ENCODE assay signal across 8 cellular contexts in genomic region chr4:15003441-15003890, GRCh38. TPM values are rescaled to one million over a fixed set of nuclear protein-coding genes. Genes with fewer than 3 reads are reported as not detected.
DNase-seq lines count a peak whose midpoint lies in the region; ATAC-seq, FAIRE-seq and TF ChIP-seq lines count a peak whose summit lies in the region.

No MANE protein-coding gene starts in this region.

- FAIRE-seq in H54 (lab: Jason Lieb, UNC) = no peak

- intact Hi-C loops in cardiac septum (cut with DNase I) (loop anchor here (5.0 to 10.0 kb wide), 5 partner anchors 141 to 1519 kb away; partner anchors contain the start of genes FBXL5 and RAB28), psoas muscle (cut with DNase I) (loop anchor here (5.0 to 10.0 kb wide), 4 partner anchors 146 to 654 kb away; partner anchors contain the start of gene FBXL5 (in 2 of the 2)), uterus (cut with DNase I; ENCODE audit: low total_unique reads) (no loop called here)

- peak overlapping the region; percentile 72 for H3K4me3 ChIP-seq in GM08714 (ENCODE audit: low read length)
- H3K4me3 ChIP-seq in H7 (ENCODE audit: insufficient read depth, low read depth, low read length) = peak overlapping the region; percentile 90
- peak overlapping the region; percentile 85 for H3K4me3 ChIP-seq in psoas muscle
- H3K4me3 ChIP-seq in uterus = peak overlapping the region; percentile 72 to 96

- H3K27ac ChIP-seq in psoas muscle (peak overlapping the region; percentile 99), uterus (peak overlapping the region; percentile 97 to 98)

- ATAC-seq in psoas muscle = peak in 1 of 4 donors; percentile 18

- TF ChIP-seq CTCF in psoas muscle (IDR thresholded peaks at IDR 0.05) (no peak), uterus (IDR thresholded peaks at IDR 0.05) (no peak)

- TF ChIP-seq POLR2A in uterus (IDR thresholded peaks at IDR 0.05) (no peak), H54 (IDR thresholded peaks at IDR 0.05; ENCODE audit: low read depth, low read length) (no peak)

- peaks cover 25% of the 10 kb centered on the region for H3K4me1 ChIP-seq in psoas muscle
- H3K4me1 ChIP-seq in uterus = no peaks in the 10 kb centered on the region

- H3K9me3 ChIP-seq in psoas muscle (no peaks in the 10 kb centered on the region), uterus (no peaks in the 10 kb centered on the region)

- H3K36me3 ChIP-seq in H7 (replicated peaks; ENCODE audit: control insufficient read depth, insufficient read depth, low read length) = no peaks in the 10 kb centered on the region
- H3K36me3 ChIP-seq in psoas muscle (ENCODE audit: insufficient read depth in 1 of 2, low read depth in 1 of 2) = peaks cover 0 to 14% of the 10 kb centered on the region in 2 donors
- H3K36me3 ChIP-seq in uterus = no peaks in the 10 kb centered on the region

- H3K27me3 ChIP-seq in H7 (ENCODE audit: control insufficient read depth, insufficient read depth, low read length) (peaks cover 20% of the 10 kb centered on the region), psoas muscle (ENCODE audit: insufficient read depth in 3 of 3, low read length in 2 of 3) (no peaks in the 10 kb centered on the region), uterus (no peaks in the 10 kb centered on the region)

- peak; percentile 74 for DNase-seq in H7
- DNase-seq in NCI-H69 (lab: John Stamatoyannopoulos, UW) = peak; percentile 62
- DNase-seq in activated naive CD4-positive, alpha-beta T cell treated with Interleukin-2 at 50 U/mL for 16 hours = peak; percentile 64
- peak; percentile 79 for DNase-seq in cardiac septum (ENCODE audit: low spot score)
- peak; percentile 69 to 81 for DNase-seq in psoas muscle
- DNase-seq in uterus = peak; percentile 42 to 47
- no peak for DNase-seq in H54 (ENCODE audit: insufficient read length, low spot score)

- WGBS in psoas muscle, 3 donors = 0 to 1% (median 0%) methylated on average over 14 to 50 of the region's 58 CpGs

RNA-seq across cellular contexts. Expression of gene CPEB2, which starts 1.2 kb away (rescaled TPM):
- total RNA-seq in H7 (2014; rRNA removed; shearing (Covaris generic)) = 1.9 and 2.0 TPM in 2 replicates
- total RNA-seq in cardiac septum = 17.7 TPM
- 10 to 100 TPM in 1 of 4 donors, 1 to 10 TPM in 3; 5.6 to 14.0 (median 8.5) TPM for total RNA-seq in psoas muscle
- polyA plus RNA-seq in psoas muscle = 1 to 10 TPM; 2.5 to 6.0 (median 4.1) TPM
- 10 to 100 TPM in 2 of 4 donors, 1 to 10 TPM in 2; 5.4 to 19.5 (median 13.6) TPM for total RNA-seq in uterus
